In the genomic region with DNA sequence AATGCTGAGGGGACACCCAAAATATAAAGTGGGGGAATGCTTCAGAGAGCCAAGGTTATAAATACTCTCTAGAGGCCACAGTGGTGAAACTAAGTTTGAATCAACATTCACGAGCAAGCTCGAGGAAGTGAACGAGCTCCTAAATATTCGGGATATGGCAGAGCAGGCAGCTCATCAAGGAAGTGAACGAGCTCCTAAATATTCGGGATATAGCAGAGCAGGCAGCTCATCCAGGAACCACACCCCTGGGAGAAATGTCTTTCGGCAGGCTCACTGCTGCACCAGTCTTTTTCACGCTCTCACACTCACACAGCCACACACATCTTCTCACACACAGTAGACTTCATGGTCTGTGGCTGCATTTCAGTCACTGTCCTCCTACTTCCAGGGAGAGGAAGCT, we compare ENCODE assay signal across 1 cellular context.
TF ChIP-seq lines count a peak whose summit lies in the region.

No MANE protein-coding gene starts in this region.

TF ChIP-seq in SK-N-SH treated with all-trans-retinoic acid at 6 μM for 48 hours, 23 proteins besides CTCF, POLR2A, EP300 and RAD21 (continued from another document):
- TF ChIP-seq, protein P1, sequence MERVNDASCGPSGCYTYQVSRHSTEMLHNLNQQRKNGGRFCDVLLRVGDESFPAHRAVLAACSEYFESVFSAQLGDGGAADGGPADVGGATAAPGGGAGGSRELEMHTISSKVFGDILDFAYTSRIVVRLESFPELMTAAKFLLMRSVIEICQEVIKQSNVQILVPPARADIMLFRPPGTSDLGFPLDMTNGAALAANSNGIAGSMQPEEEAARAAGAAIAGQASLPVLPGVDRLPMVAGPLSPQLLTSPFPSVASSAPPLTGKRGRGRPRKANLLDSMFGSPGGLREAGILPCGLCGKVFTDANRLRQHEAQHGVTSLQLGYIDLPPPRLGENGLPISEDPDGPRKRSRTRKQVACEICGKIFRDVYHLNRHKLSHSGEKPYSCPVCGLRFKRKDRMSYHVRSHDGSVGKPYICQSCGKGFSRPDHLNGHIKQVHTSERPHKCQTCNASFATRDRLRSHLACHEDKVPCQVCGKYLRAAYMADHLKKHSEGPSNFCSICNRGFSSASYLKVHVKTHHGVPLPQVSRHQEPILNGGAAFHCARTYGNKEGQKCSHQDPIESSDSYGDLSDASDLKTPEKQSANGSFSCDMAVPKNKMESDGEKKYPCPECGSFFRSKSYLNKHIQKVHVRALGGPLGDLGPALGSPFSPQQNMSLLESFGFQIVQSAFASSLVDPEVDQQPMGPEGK (CRISPR knock-in tag; IDR thresholded peaks at IDR 0.05; ENCODE audit: borderline replicate concordance) = no peak
- TF ChIP-seq ZFP3 (CRISPR knock-in tag; IDR thresholded peaks at IDR 0.05) (no peak), ZNF8 (CRISPR knock-in tag; IDR thresholded peaks at IDR 0.05) (no peak)
